18 cellular contexts compared by ENCODE assay signal in the genomic region with DNA sequence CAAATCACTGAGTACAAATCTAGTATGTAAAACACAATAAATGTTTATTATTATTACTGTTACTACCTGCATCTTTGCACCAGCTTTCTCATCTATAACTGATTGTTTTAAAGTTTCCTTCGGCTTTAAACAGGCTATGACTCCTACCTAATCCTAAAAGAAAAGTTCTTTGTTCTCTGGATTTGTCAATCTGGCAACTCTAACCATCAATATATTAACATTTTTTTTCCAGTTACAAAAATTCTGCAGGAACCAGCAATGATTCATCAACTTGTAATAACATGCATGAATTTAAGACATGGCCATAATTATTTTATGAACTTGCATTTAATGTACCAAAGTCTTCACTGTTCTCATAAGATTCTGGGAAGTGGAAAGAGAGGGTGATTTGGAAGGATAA.
A peak's percentile ranks its signal among the peaks of the same experiment; 100 is the strongest.
DNase-seq lines count a peak whose midpoint lies in the region; FAIRE-seq and TF ChIP-seq lines count a peak whose summit lies in the region.
"Had no signal": no experiment of that assay in that cellular context is flagged by ENCODE, and none has a peak within 500 bp of the region (broad histone marks: within the 10 kb centered on the region; RNA-seq: fewer than 3 reads in every experiment).

No MANE protein-coding gene starts in this region.

- H3K27me3 ChIP-seq in mesenchymal stem cell (ENCODE audit: control insufficient read depth in 1 of 2, insufficient read depth in 1 of 2, low read length in 2 of 2) (no peaks in the 10 kb centered on the region), suprapubic skin (no peaks in the 10 kb centered on the region)

- H2BK15ac ChIP-seq in mesenchymal stem cell (ENCODE audit: low read depth, poor library complexity, severe bottlenecking), result no peak overlapping the region

- no peak overlapping the region for H2AFZ ChIP-seq in mesenchymal stem cell (ENCODE audit: low read depth, low read length)

- WGBS in mesenchymal stem cell, result 92% methylated on average over 1 of the region's 1 CpG
- 41% methylated on average over 1 of the region's 1 CpG for WGBS in suprapubic skin

- TF ChIP-seq EP300 in suprapubic skin (IDR thresholded peaks at IDR 0.05), result no peak

- CTCF ChIA-PET in RWPE1 (lab: Yijun Ruan, JAX), result no interaction called here

- no peak for TF ChIP-seq POLR2A in suprapubic skin (IDR thresholded peaks at IDR 0.05)

- peak overlapping the region; percentile 10 for H3K9ac ChIP-seq in mesenchymal stem cell (ENCODE audit: low read length)

- H3K14ac ChIP-seq in mesenchymal stem cell (ENCODE audit: low read length in 2 of 2), result no peak overlapping the region

- H3K4me1 ChIP-seq in mesenchymal stem cell (ENCODE audit: control insufficient read depth, insufficient read depth, low read depth, low read length) (no peaks in the 10 kb centered on the region), suprapubic skin (peaks cover 31% of the 10 kb centered on the region)
- H3K4me1 ChIP-seq: Caco-2 had no signal

- H3K79me1 ChIP-seq in mesenchymal stem cell (replicated peaks; ENCODE audit: low read length, poor library complexity, severe bottlenecking), result no peaks in the 10 kb centered on the region

- H3K4me3 ChIP-seq in mesenchymal stem cell (ENCODE audit: insufficient read depth in 1 of 2, low read depth in 1 of 2, low read length in 2 of 2), result no peak overlapping the region
- H3K4me3 ChIP-seq in suprapubic skin, result no peak overlapping the region

- H3K4me2 ChIP-seq in mesenchymal stem cell (ENCODE audit: low read length, poor library complexity, severe bottlenecking), result no peak overlapping the region

- H3K36me3 ChIP-seq in mesenchymal stem cell (ENCODE audit: control insufficient read depth in 1 of 2, insufficient read depth in 2 of 2, low read depth in 1 of 2, low read length in 2 of 2), result no peaks in the 10 kb centered on the region
- H3K36me3 ChIP-seq in suprapubic skin, result no peaks in the 10 kb centered on the region

- no peak overlapping the region for H3K4me3 Mint-ChIP-seq in activated T-helper 1 cell treated with anti-CD3 and anti-CD28 coated beads, Interleukin-12 subunit alpha, Interleukin-12 subunit beta, Interleukin-2, Interleukin-4 antibody, amounts not matched to agents 30 ng/mL and 10 ng/mL and 1 ng/mL, durations not matched to agents 14 hours and 24 hours and 36 hours
- H3K4me3 Mint-ChIP-seq: CD4-positive, CD25-positive, alpha-beta regulatory T cell had no signal

- H2AK5ac ChIP-seq in mesenchymal stem cell (ENCODE audit: low read length, severe bottlenecking), result no peak overlapping the region

- H3K4ac ChIP-seq in mesenchymal stem cell (ENCODE audit: low read depth in 1 of 2, low read length in 2 of 2), result no peak overlapping the region

- TF ChIP-seq CTCF in RWPE1 (conservative IDR thresholded peaks at IDR 0.05; ENCODE audit: low read depth) (no peak), suprapubic skin (IDR thresholded peaks at IDR 0.05) (no peak)

- no peaks in the 10 kb centered on the region for H3K36me3 Mint-ChIP-seq in activated T-helper 1 cell treated with anti-CD3 and anti-CD28 coated beads, Interleukin-12 subunit alpha, Interleukin-12 subunit beta, Interleukin-2, Interleukin-4 antibody, amounts not matched to agents 30 ng/mL and 10 ng/mL and 1 ng/mL, durations not matched to agents 14 hours and 24 hours and 36 hours (ENCODE audit: low read depth)
- H3K36me3 Mint-ChIP-seq: CD4-positive, CD25-positive, alpha-beta regulatory T cell had no signal

- H4K8ac ChIP-seq in mesenchymal stem cell (ENCODE audit: low read length), result no peak overlapping the region

- H3K9me3 Mint-ChIP-seq in activated T-helper 1 cell treated with anti-CD3 and anti-CD28 coated beads, Interleukin-12 subunit alpha, Interleukin-12 subunit beta, Interleukin-2, Interleukin-4 antibody, amounts not matched to agents 30 ng/mL and 10 ng/mL and 1 ng/mL, durations not matched to agents 14 hours and 24 hours and 36 hours, result no peaks in the 10 kb centered on the region

- POLR2A ChIA-PET in RWPE1 (lab: Yijun Ruan, JAX; ENCODE audit: low non-redundant PET), result no interaction called here

- no peak overlapping the region for H4K91ac ChIP-seq in mesenchymal stem cell (ENCODE audit: low read length)

- H3K9me3 ChIP-seq in mesenchymal stem cell (ENCODE audit: control insufficient read depth, low read length) (no peaks in the 10 kb centered on the region), suprapubic skin (no peaks in the 10 kb centered on the region)
- H3K9me3 ChIP-seq: Caco-2 had no signal

- H2BK12ac ChIP-seq in mesenchymal stem cell (ENCODE audit: low read length in 2 of 2), result no peak overlapping the region

- H3K4me1 Mint-ChIP-seq in activated T-helper 1 cell treated with anti-CD3 and anti-CD28 coated beads, Interleukin-12 subunit alpha, Interleukin-12 subunit beta, Interleukin-2, Interleukin-4 antibody, amounts not matched to agents 30 ng/mL and 10 ng/mL and 1 ng/mL, durations not matched to agents 14 hours and 24 hours and 36 hours (ENCODE audit: low read depth), result peaks cover 33% of the 10 kb centered on the region

- no peak overlapping the region for H3K27ac Mint-ChIP-seq in activated T-helper 1 cell treated with anti-CD3 and anti-CD28 coated beads, Interleukin-12 subunit alpha, Interleukin-12 subunit beta, Interleukin-2, Interleukin-4 antibody, amounts not matched to agents 30 ng/mL and 10 ng/mL and 1 ng/mL, durations not matched to agents 14 hours and 24 hours and 36 hours
- H3K27ac Mint-ChIP-seq: CD4-positive, CD25-positive, alpha-beta regulatory T cell had no signal

- intact Hi-C loops in activated T-helper 1 cell treated with anti-CD3 and anti-CD28 coated beads, Interleukin-12 subunit alpha, Interleukin-12 subunit beta, Interleukin-2, Interleukin-4 antibody, amounts not matched to agents 30 ng/mL and 10 ng/mL and 1 ng/mL, durations not matched to agents 14 hours and 24 hours and 36 hours (cut with micrococcal nuclease), result no loop called here

- peaks cover 8% of the 10 kb centered on the region for H3K27me3 Mint-ChIP-seq in activated T-helper 1 cell treated with anti-CD3 and anti-CD28 coated beads, Interleukin-12 subunit alpha, Interleukin-12 subunit beta, Interleukin-2, Interleukin-4 antibody, amounts not matched to agents 30 ng/mL and 10 ng/mL and 1 ng/mL, durations not matched to agents 14 hours and 24 hours and 36 hours (ENCODE audit: insufficient read depth)

- peak; percentile 37 for DNase-seq in RWPE1 (ENCODE audit: low spot score)
- DNase-seq in mesenchymal stem cell, result no peak
- DNase-seq in suprapubic skin (ENCODE audit: low spot score in 2 of 2), result no peak
- DNase-seq in dermis blood vessel endothelial cell, result no peak
- DNase-seq in activated T-helper 1 cell treated with anti-CD3 and anti-CD28 coated beads, Interleukin-12 subunit alpha, Interleukin-12 subunit beta, Interleukin-2, Interleukin-4 antibody, amounts not matched to agents 30 ng/mL and 10 ng/mL and 1 ng/mL, durations not matched to agents 14 hours and 24 hours and 36 hours (ENCODE audit: low spot score), result no peak
- no peak for DNase-seq in C1 segment of cervical spinal cord (lab: John Stamatoyannopoulos, UW)
- DNase-seq: ACHN; Caco-2; CD4-positive, CD25-positive, alpha-beta regulatory T cell; DMS53; H7; NCI-H1105 treated with DMSO at 0.1 percent for 48 hours; NCI-H187; NCI-H345; NCI-H526 treated with DMSO at 0.1 percent for 48 hours; SIG-M5 had no signal

- peak; percentile 15 for FAIRE-seq in endometrium (lab: Jason Lieb, UNC)
- FAIRE-seq: RCC 7860 had no signal

- no peak overlapping the region for H3K27ac ChIP-seq in RWPE1
- no peak overlapping the region for H3K27ac ChIP-seq in mesenchymal stem cell (ENCODE audit: low read length, poor library complexity, severe bottlenecking)
- H3K27ac ChIP-seq in suprapubic skin, result peak overlapping the region; percentile 72

- H3K18ac ChIP-seq in mesenchymal stem cell (ENCODE audit: low read depth in 1 of 2, low read length in 2 of 2), result no peak overlapping the region

- no peak overlapping the region for H2BK5ac ChIP-seq in mesenchymal stem cell (ENCODE audit: low read depth, low read length, poor library complexity, severe bottlenecking)

- no peak overlapping the region for H3K23ac ChIP-seq in mesenchymal stem cell (ENCODE audit: low read length in 2 of 2)

- H2BK120ac ChIP-seq in mesenchymal stem cell (ENCODE audit: low read depth, low read length), result no peak overlapping the region
